1 cellular context compared by ENCODE assay signal in the genomic region with DNA sequence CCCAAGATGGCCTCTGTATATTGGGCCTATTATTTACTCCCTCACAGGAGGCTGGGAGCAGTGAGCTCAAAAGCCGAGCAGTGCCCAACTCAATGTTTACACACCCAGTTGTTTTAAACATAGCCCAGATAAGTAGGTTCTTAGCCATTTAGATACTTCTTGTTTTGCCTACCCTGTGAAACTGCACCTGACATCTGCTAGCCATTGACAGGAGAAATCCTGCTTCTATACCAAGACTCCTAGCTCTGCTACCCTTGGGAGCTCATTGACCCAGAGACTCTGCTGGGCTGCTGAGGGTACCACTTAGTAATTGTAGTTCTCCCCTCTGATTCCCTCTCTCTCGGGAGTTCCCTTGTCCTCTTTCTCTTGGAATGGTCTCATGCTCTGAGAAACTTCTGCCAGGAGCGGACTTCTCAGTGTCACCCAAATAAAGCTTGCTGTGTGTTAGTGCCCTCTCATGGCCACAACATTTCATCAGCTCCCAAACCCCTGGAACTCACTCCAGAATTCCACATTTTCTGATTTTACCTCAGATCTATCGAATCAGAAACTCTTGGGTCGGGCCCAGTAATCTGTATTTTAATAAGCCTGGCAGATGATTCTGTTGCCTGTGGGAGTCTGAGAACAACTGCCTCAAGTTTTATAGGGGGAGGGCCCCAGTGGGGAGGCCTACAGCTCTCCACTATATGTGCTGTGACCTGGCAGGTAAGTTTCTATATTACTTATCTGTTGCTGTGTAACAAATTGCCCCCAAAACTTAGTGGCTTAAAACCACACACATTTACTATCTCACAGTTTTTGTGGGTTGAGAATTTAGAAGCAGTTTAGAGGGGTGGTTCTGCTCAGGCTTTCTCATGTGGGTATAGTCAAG.
TF ChIP-seq lines count a peak whose summit lies in the region.

No MANE protein-coding gene starts in this region.

TF ChIP-seq in H1, 55 proteins besides CTCF, POLR2A, EP300 and RAD21 (continued from another document):
- TF ChIP-seq CHD7 (IDR thresholded peaks at IDR 0.05; ENCODE audit: insufficient replicate concordance, low read length) (no peak), KDM4A (IDR thresholded peaks at IDR 0.05; ENCODE audit: low read depth, low read length, severe bottlenecking) (no peak), TCF12 (IDR thresholded peaks at IDR 0.05; ENCODE audit: low read depth, low read length) (no peak), CHD1 (IDR thresholded peaks at IDR 0.05; ENCODE audit: low read depth, low read length) (no peak), TAF7 (optimal IDR thresholded peaks at IDR 0.05; ENCODE audit: borderline replicate concordance, low read depth, low read length) (no peak), BACH1 (IDR thresholded peaks at IDR 0.05; ENCODE audit: low read length) (no peak)
- TF ChIP-seq, protein P1, sequence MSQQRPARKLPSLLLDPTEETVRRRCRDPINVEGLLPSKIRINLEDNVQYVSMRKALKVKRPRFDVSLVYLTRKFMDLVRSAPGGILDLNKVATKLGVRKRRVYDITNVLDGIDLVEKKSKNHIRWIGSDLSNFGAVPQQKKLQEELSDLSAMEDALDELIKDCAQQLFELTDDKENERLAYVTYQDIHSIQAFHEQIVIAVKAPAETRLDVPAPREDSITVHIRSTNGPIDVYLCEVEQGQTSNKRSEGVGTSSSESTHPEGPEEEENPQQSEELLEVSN (IDR thresholded peaks at IDR 0.05): no peak
